Comparison of ENCODE assay signal across 8 cellular contexts in the genomic region with DNA sequence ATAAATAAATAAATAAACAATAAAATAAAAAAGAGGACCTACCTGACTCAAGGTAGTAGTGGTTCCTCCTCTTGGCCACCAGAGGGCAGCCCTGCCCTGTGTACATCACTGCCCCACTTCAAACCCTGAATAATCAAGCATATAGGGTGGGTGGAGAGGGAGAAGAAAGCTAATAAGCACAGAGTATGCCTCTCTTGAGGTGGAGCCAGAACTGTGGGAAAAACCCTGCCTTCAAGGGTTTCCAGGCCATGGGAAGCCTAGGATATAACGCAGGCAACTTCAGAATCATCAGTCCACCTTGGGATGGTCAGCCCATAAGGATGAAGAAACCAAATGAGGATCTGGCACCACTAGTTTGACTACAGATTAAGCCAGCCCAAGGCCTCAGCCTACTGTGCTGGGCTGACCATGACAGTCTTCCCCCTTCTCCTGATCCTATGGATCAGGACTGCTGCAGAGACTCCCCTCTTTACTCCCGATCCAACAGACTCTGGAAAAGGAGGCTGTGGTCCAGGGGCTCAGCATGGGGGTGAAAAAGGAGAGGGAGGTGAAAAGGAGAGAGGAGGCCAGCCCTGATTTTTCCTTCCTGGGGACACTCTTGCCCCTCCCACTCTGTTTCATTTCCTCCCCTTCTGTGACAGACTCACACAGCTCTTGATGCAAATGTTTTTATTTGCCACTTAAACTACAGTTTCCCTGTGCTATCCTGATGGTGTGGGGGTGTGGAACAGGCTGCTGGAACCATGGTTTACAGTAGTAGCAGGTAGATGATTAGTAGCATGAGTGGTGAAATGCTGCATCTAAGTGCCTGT. TPM values are rescaled to one million over a fixed set of nuclear protein-coding genes. Genes with fewer than 3 reads are reported as not detected.
DNase-seq lines count a peak whose midpoint lies in the region; ATAC-seq, FAIRE-seq and TF ChIP-seq lines count a peak whose summit lies in the region.

No MANE protein-coding gene starts in this region.

- peaks cover 6% of the 10 kb centered on the region for H3K4me1 Mint-ChIP-seq in T-helper 2 cell treated with Interferon-gamma antibody and Interleukin-4, amounts not matched to agents 5 μg/mL and 100 μg/mL, for 36 hours (ENCODE audit: low read depth)

- H3K4me3 ChIP-seq in brain microvascular endothelial cell (ENCODE audit: low read depth, low read length) (no peak overlapping the region), keratinocyte (ENCODE audit: control insufficient read depth in 2 of 3, extremely low read depth in 1 of 3, insufficient read depth in 2 of 3, low read depth in 1 of 3, low read length in 3 of 3) (no peak overlapping the region)

- TF ChIP-seq CTCF in brain microvascular endothelial cell (IDR thresholded peaks at IDR 0.05; ENCODE audit: low read depth, low read length, missing control alignments): peak; percentile 89
- TF ChIP-seq CTCF in keratinocyte (optimal IDR thresholded peaks at IDR 0.05 in 1 of 3, IDR thresholded peaks at IDR 0.05 in 1 of 3, conservative IDR thresholded peaks at IDR 0.05 in 1 of 3; ENCODE audit: extremely low read depth in 1 of 3, insufficient read depth in 2 of 3, low read length in 3 of 3): peak; percentile 73 to 84 (median 74)

- FAIRE-seq in keratinocyte (lab: Jason Lieb, UNC): peak; percentile 80

- peaks cover 10% of the 10 kb centered on the region for H4K20me1 ChIP-seq in keratinocyte (ENCODE audit: control insufficient read depth, extremely low read depth, insufficient read depth, low read length)

- no peaks in the 10 kb centered on the region for H3K9me3 ChIP-seq in keratinocyte (ENCODE audit: control insufficient read depth, low read depth, low read length)

- in situ Hi-C loops in brain microvascular endothelial cell (cut with HindIII; ENCODE audit: low pct_ligation_motif_present, low sequenced_read_pairs): no loop called here

- H3K79me2 ChIP-seq in keratinocyte (ENCODE audit: control insufficient read depth, insufficient read depth, low read length): peaks cover 14% of the 10 kb centered on the region

- peaks cover 23% of the 10 kb centered on the region for H3K36me3 ChIP-seq in brain microvascular endothelial cell (replicated peaks)
- peaks cover 36 to 49% of the 10 kb centered on the region in 2 experiments for H3K36me3 ChIP-seq in keratinocyte (ENCODE audit: control insufficient read depth in 2 of 2, extremely low read depth in 1 of 2, insufficient read depth in 2 of 2, low read length in 2 of 2)

- no peaks in the 10 kb centered on the region for H3K27me3 Mint-ChIP-seq in T-helper 2 cell treated with Interferon-gamma antibody and Interleukin-4, amounts not matched to agents 5 μg/mL and 100 μg/mL, for 36 hours (ENCODE audit: low read depth)

- ATAC-seq in GM21447 (IDR thresholded peaks at IDR 0.05; ENCODE audit: unreplicated experiment) (peak; percentile 63), GM18861 (IDR thresholded peaks at IDR 0.05; ENCODE audit: unreplicated experiment) (no peak)

- H3K36me3 Mint-ChIP-seq in T-helper 2 cell treated with Interferon-gamma antibody and Interleukin-4, amounts not matched to agents 5 μg/mL and 100 μg/mL, for 36 hours (ENCODE audit: low read depth): peaks cover 16% of the 10 kb centered on the region

- H3K27ac ChIP-seq in brain microvascular endothelial cell: no peak overlapping the region
- no peak overlapping the region for H3K27ac ChIP-seq in keratinocyte (ENCODE audit: control insufficient read depth, insufficient read depth, low read length)

- no peak overlapping the region for H3K4me3 Mint-ChIP-seq in T-helper 2 cell treated with Interferon-gamma antibody and Interleukin-4, amounts not matched to agents 5 μg/mL and 100 μg/mL, for 36 hours

- H3K4me1 ChIP-seq in keratinocyte (ENCODE audit: control insufficient read depth, extremely low read depth, insufficient read depth, low read length): no peaks in the 10 kb centered on the region

- H3K9ac ChIP-seq in keratinocyte (ENCODE audit: control insufficient read depth, extremely low read depth, insufficient read depth, low read length): no peak overlapping the region

- no peak overlapping the region for H3K4me2 ChIP-seq in keratinocyte (ENCODE audit: control insufficient read depth, extremely low read depth, insufficient read depth, low read depth, low read length)

- DNase-seq in DMS153 treated with DMSO at 0.1 percent for 48 hours (lab: John Stamatoyannopoulos, UW; ENCODE audit: unreplicated experiment) (peak; percentile 32), LoVo (ENCODE audit: low spot score) (peak; percentile 47), brain microvascular endothelial cell (no peak), keratinocyte (ENCODE audit: low read depth, low spot score) (peak; percentile 38)
- peak; percentile 27 for DNase-seq in T-helper 2 cell treated with Interferon-gamma antibody and Interleukin-4, amounts not matched to agents 5 μg/mL and 100 μg/mL, for 36 hours (ENCODE audit: low spot score)
- DNase-seq in stimulated activated CD8-positive, alpha-beta memory T cell treated with anti-CD3 and anti-CD28 coated beads, Interleukin-15, amount 100 ng/mL, for 4 hours (ENCODE audit: low read depth in 2 of 2): peak; percentile 9 to 20

- no peak overlapping the region for H2AFZ ChIP-seq in keratinocyte (ENCODE audit: control insufficient read depth, low read length)

- dilution Hi-C loops in keratinocyte (cut with MboI; ENCODE audit: extremely low pct_ligation_motif_present, low sequenced_read_pairs): no loop called here

- no peaks in the 10 kb centered on the region for H3K9me3 Mint-ChIP-seq in T-helper 2 cell treated with Interferon-gamma antibody and Interleukin-4, amounts not matched to agents 5 μg/mL and 100 μg/mL, for 36 hours

- H3K9me1 ChIP-seq in keratinocyte (ENCODE audit: control insufficient read depth, extremely low read depth, insufficient read depth, low read length): no peaks in the 10 kb centered on the region

- H3K27ac Mint-ChIP-seq in T-helper 2 cell treated with Interferon-gamma antibody and Interleukin-4, amounts not matched to agents 5 μg/mL and 100 μg/mL, for 36 hours: no peak overlapping the region

- H3K27me3 ChIP-seq in brain microvascular endothelial cell (replicated peaks) (no peaks in the 10 kb centered on the region), keratinocyte (ENCODE audit: control insufficient read depth, extremely low read depth, insufficient read depth, low read length) (no peaks in the 10 kb centered on the region)

RNA-seq across cellular contexts. Expression of a gene that starts 10.1 kb away (rescaled TPM):
- polyA plus RNA-seq in keratinocyte: 22.3 to 83.2 TPM (median 48.8 TPM) in 3 replicates
- polyA plus RNA-seq in keratinocyte (2011; ENCODE audit: low read depth): 35.6 TPM
- polyA plus RNA-seq in keratinocyte (2011; cell fraction: cytosol; rRNA removed): 46.4 and 55.3 TPM in 2 replicates
- polyA plus RNA-seq in keratinocyte (2011; cell fraction: nucleus; rRNA removed): 55.8 and 77.0 TPM in 2 replicates
- polyA plus RNA-seq in keratinocyte (2012; ENCODE audit: low replicate concordance): 28.2 and 159 TPM in 2 replicates
- 26.9 to 46.4 TPM (median 32.3 TPM) in 3 replicates for polyA minus RNA-seq in keratinocyte
- 62.0 TPM for polyA minus RNA-seq in keratinocyte (2011; cell fraction: cytosol; rRNA and poly(A)+ RNA removed)
- polyA minus RNA-seq in keratinocyte (2011; cell fraction: nucleus; rRNA and poly(A)+ RNA removed): 53.1 and 56.0 TPM in 2 replicates

RNA-seq across cellular contexts. Expression of a gene that starts 36.5 kb away (rescaled TPM):
- polyA plus RNA-seq in keratinocyte: 51.3 to 73.3 TPM (median 63.8 TPM) in 3 replicates
- 15.0 TPM for polyA plus RNA-seq in keratinocyte (2011; ENCODE audit: low read depth)
- 63.5 and 72.3 TPM in 2 replicates for polyA plus RNA-seq in keratinocyte (2011; cell fraction: cytosol; rRNA removed)
- polyA plus RNA-seq in keratinocyte (2011; cell fraction: nucleus; rRNA removed): 77.0 and 83.5 TPM in 2 replicates
- 43.1 and 51.3 TPM in 2 replicates for polyA plus RNA-seq in keratinocyte (2012; ENCODE audit: low replicate concordance)
- polyA minus RNA-seq in keratinocyte: 44.8 to 69.0 TPM (median 54.8 TPM) in 3 replicates
- 37.0 TPM for polyA minus RNA-seq in keratinocyte (2011; cell fraction: cytosol; rRNA and poly(A)+ RNA removed)
- 29.9 and 44.9 TPM in 2 replicates for polyA minus RNA-seq in keratinocyte (2011; cell fraction: nucleus; rRNA and poly(A)+ RNA removed)

RNA-seq across cellular contexts. Expression of a gene that starts 36.6 kb away (rescaled TPM):
- polyA plus RNA-seq in keratinocyte: 24.0 to 85.1 TPM (median 39.7 TPM) in 3 replicates
- 3.6 TPM for polyA plus RNA-seq in keratinocyte (2011; ENCODE audit: low read depth)
- polyA plus RNA-seq in keratinocyte (2011; cell fraction: cytosol; rRNA removed): 54.3 and 80.9 TPM in 2 replicates
- polyA plus RNA-seq in keratinocyte (2011; cell fraction: nucleus; rRNA removed): 88.1 and 97.3 TPM in 2 replicates
- polyA plus RNA-seq in keratinocyte (2012; ENCODE audit: low replicate concordance): 16.9 and 47.1 TPM in 2 replicates
- polyA minus RNA-seq in keratinocyte: 26.4 to 53.8 TPM (median 34.8 TPM) in 3 replicates
- 62.7 TPM for polyA minus RNA-seq in keratinocyte (2011; cell fraction: cytosol; rRNA and poly(A)+ RNA removed)
- polyA minus RNA-seq in keratinocyte (2011; cell fraction: nucleus; rRNA and poly(A)+ RNA removed): 26.9 and 36.7 TPM in 2 replicates

RNA-seq across cellular contexts. Expression of a gene that starts 43.7 kb away (rescaled TPM):
- polyA plus RNA-seq in keratinocyte: 9.1 to 12.6 TPM (median 10.3 TPM) in 3 replicates
- polyA plus RNA-seq in keratinocyte (2011; ENCODE audit: low read depth): 2.9 TPM
- 11.7 and 13.4 TPM in 2 replicates for polyA plus RNA-seq in keratinocyte (2011; cell fraction: cytosol; rRNA removed)
- 8.6 and 10.0 TPM in 2 replicates for polyA plus RNA-seq in keratinocyte (2011; cell fraction: nucleus; rRNA removed)
- polyA plus RNA-seq in keratinocyte (2012; ENCODE audit: low replicate concordance): 8.6 and 13.0 TPM in 2 replicates
- polyA minus RNA-seq in keratinocyte: 3.0 to 4.8 TPM (median 3.9 TPM) in 3 replicates
- 3.5 TPM for polyA minus RNA-seq in keratinocyte (2011; cell fraction: cytosol; rRNA and poly(A)+ RNA removed)
- 2.8 and 4.3 TPM in 2 replicates for polyA minus RNA-seq in keratinocyte (2011; cell fraction: nucleus; rRNA and poly(A)+ RNA removed)

RNA-seq across cellular contexts. Expression of a gene that starts 60.0 kb away (rescaled TPM):
- polyA plus RNA-seq in keratinocyte: 14.2 to 23.2 TPM (median 14.3 TPM) in 3 replicates
- polyA plus RNA-seq in keratinocyte (2011; ENCODE audit: low read depth): 10.1 TPM
- 5.8 and 6.5 TPM in 2 replicates for polyA plus RNA-seq in keratinocyte (2011; cell fraction: cytosol; rRNA removed)
- polyA plus RNA-seq in keratinocyte (2011; cell fraction: nucleus; rRNA removed): 66.2 and 75.9 TPM in 2 replicates
- polyA plus RNA-seq in keratinocyte (2012; ENCODE audit: low replicate concordance): 10.9 and 15.3 TPM in 2 replicates
- polyA minus RNA-seq in keratinocyte: 12.6 to 19.6 TPM (median 18.3 TPM) in 3 replicates
- polyA minus RNA-seq in keratinocyte (2011; cell fraction: cytosol; rRNA and poly(A)+ RNA removed): 10.9 TPM
- polyA minus RNA-seq in keratinocyte (2011; cell fraction: nucleus; rRNA and poly(A)+ RNA removed): 28.7 and 34.0 TPM in 2 replicates
